7 cellular contexts compared by ENCODE assay signal in genomic region chr13:73715114-73715909, GRCh38.
DNase-seq lines count a peak whose midpoint lies in the region; ATAC-seq and TF ChIP-seq lines count a peak whose summit lies in the region.

No MANE protein-coding gene starts in this region.

- H3K27me3 Mint-ChIP-seq in Caco-2 (ENCODE audit: insufficient read depth, unreplicated experiment): no peaks in the 10 kb centered on the region

- H3K4me2 ChIP-seq in OCI-LY3 (ENCODE audit: low read length): peak overlapping the region; percentile 40

- intact Hi-C loops in Caco-2 (cut with micrococcal nuclease; ENCODE audit: unreplicated experiment): no loop called here

- ATAC-seq in GM21528 (IDR thresholded peaks at IDR 0.05; ENCODE audit: low FRiP score, unreplicated experiment): peak; percentile 79
- ATAC-seq in stimulated activated naive CD8-positive, alpha-beta T cell treated with anti-CD3 and anti-CD28 coated beads, Interleukin-15, Interleukin-2, amounts not matched to agents 100 U/mL and 50 U/mL, for 24 hours: peak; percentile 67

- CTCF ChIA-PET in Caco-2 (lab: Charles Lee): no interaction called here

- no peak overlapping the region for H2AFZ ChIP-seq in OCI-LY3 (ENCODE audit: low read depth, low read length)

- no peaks in the 10 kb centered on the region for H3K27me3 ChIP-seq in OCI-LY3 (ENCODE audit: low read depth, low read length)
- no peaks in the 10 kb centered on the region for H3K27me3 ChIP-seq in BE2C
- H3K27me3 ChIP-seq in Caco-2 (replicated peaks; ENCODE audit: control insufficient read depth, insufficient read depth, low read length): no peaks in the 10 kb centered on the region

- H3K9me3 Mint-ChIP-seq in Caco-2 (ENCODE audit: unreplicated experiment): no peaks in the 10 kb centered on the region

- H3K4me3 ChIP-seq in OCI-LY3 (ENCODE audit: low read length) (no peak overlapping the region), BE2C (ENCODE audit: low read depth, low read length) (no peak overlapping the region), Caco-2 (ENCODE audit: low read depth, low read length) (no peak overlapping the region)

- no peaks in the 10 kb centered on the region for H4K20me1 ChIP-seq in OCI-LY3 (ENCODE audit: insufficient read depth, low read length)

- H3K9ac ChIP-seq in OCI-LY3 (ENCODE audit: low read length): no peak overlapping the region

- peaks cover 20% of the 10 kb centered on the region for H3K4me1 ChIP-seq in OCI-LY3 (ENCODE audit: low read length)
- peaks cover 3% of the 10 kb centered on the region; the same call in 1 of the 2 replicates for H3K4me1 ChIP-seq in BE2C
- H3K4me1 ChIP-seq in Caco-2: no peaks in the 10 kb centered on the region

- H3K27ac Mint-ChIP-seq in Caco-2 (ENCODE audit: unreplicated experiment): no peak overlapping the region

- no peaks in the 10 kb centered on the region for H3K4me1 Mint-ChIP-seq in Caco-2 (ENCODE audit: low read depth, unreplicated experiment)

- peaks cover 8% of the 10 kb centered on the region for H3K36me3 Mint-ChIP-seq in Caco-2 (ENCODE audit: insufficient read depth, unreplicated experiment)

- TF ChIP-seq CTCF in OCI-LY3 (IDR thresholded peaks at IDR 0.05; ENCODE audit: low read depth, low read length) (no peak), BE2C (IDR thresholded peaks at IDR 0.05; ENCODE audit: low read depth, low read length) (no peak), Caco-2 (IDR thresholded peaks at IDR 0.05; ENCODE audit: insufficient read depth in 1 of 2, low read depth in 1 of 2, low read length in 1 of 2, severe bottlenecking in 1 of 2, unreplicated experiment in 1 of 2) (no peak)

- no peak overlapping the region for H3K4me3 Mint-ChIP-seq in Caco-2 (ENCODE audit: unreplicated experiment)

- DNase-seq in central memory CD4-positive, alpha-beta T cell: peak; percentile 87
- DNase-seq in stimulated activated naive CD8-positive, alpha-beta T cell treated with anti-CD3 and anti-CD28 coated beads, Interleukin-15, Interleukin-2, amounts not matched to agents 100 U/mL and 50 U/mL, for 24 hours: peak; percentile 16
- DNase-seq in BE2C (no peak), DMS53 treated with DMSO at 0.1 percent for 48 hours (lab: John Stamatoyannopoulos, UW; ENCODE audit: unreplicated experiment) (no peak), Caco-2 (no peak)

- no TSS peak for BruUV-seq in Caco-2 (replicated peaks; lab: Mats Ljungman, UMichigan)

- H3K9me3 ChIP-seq in OCI-LY3 (ENCODE audit: insufficient read depth, low read length) (no peaks in the 10 kb centered on the region), BE2C (no peaks in the 10 kb centered on the region), Caco-2 (no peaks in the 10 kb centered on the region)

- POLR2A ChIA-PET in Caco-2 (lab: Charles Lee): no interaction called here

- H3K36me3 ChIP-seq in OCI-LY3 (replicated peaks; ENCODE audit: low read depth, low read length) (peaks cover 9% of the 10 kb centered on the region), BE2C (no peaks in the 10 kb centered on the region), Caco-2 (ENCODE audit: control insufficient read depth, insufficient read depth, low read length) (no peaks in the 10 kb centered on the region)

- H3K27ac ChIP-seq in OCI-LY3 (ENCODE audit: low read length): 0 out of 2 replicates have a peak overlapping the region, but pooled peaks have one; percentile 1

- H3K79me2 ChIP-seq in OCI-LY3 (ENCODE audit: low read length): no peaks in the 10 kb centered on the region

Comparison
In these comparisons a context has a peak if more than half of its experiments do, and no peak if none do; other contexts are left out.
1. DNase-seq: peak in central memory CD4-positive, alpha-beta T cell (single experiment) and stimulated activated naive CD8-positive, alpha-beta T cell treated with anti-CD3 and anti-CD28 coated beads, Interleukin-15, Interleukin-2, amounts not matched to agents 100 U/mL and 50 U/mL, for 24 hours (single experiment); none in BE2C (single experiment), DMS53 treated with DMSO at 0.1 percent for 48 hours (single experiment) and Caco-2 (0 of 2).